ENCODE assay signal across 1 cellular context in the genomic region with DNA sequence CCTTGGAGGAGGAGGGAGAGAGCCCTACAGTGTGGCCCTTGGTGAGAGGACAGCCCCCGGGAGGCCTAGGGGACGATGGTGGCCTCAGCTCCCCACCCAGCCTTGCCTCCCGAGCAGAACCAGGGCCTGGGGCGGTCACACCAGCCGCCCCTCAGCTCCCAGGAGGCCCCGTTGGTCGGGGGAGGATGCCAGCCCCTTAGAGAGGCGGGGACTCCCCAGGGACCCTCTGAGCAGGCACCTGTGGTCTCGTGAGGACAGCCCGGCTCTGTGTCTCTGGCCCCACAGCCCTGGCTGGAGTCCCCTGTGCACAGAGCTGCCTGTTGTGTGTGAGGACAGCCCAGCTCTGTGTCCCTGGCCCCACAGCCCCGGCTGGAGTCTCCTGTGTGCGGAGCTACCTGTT.
TF ChIP-seq lines count a peak whose summit lies in the region.

No MANE protein-coding gene starts in this region.

TF ChIP-seq in GM23338, 12 proteins besides CTCF, POLR2A, EP300 and RAD21 (continued from another document):
- TF ChIP-seq, protein P1, sequence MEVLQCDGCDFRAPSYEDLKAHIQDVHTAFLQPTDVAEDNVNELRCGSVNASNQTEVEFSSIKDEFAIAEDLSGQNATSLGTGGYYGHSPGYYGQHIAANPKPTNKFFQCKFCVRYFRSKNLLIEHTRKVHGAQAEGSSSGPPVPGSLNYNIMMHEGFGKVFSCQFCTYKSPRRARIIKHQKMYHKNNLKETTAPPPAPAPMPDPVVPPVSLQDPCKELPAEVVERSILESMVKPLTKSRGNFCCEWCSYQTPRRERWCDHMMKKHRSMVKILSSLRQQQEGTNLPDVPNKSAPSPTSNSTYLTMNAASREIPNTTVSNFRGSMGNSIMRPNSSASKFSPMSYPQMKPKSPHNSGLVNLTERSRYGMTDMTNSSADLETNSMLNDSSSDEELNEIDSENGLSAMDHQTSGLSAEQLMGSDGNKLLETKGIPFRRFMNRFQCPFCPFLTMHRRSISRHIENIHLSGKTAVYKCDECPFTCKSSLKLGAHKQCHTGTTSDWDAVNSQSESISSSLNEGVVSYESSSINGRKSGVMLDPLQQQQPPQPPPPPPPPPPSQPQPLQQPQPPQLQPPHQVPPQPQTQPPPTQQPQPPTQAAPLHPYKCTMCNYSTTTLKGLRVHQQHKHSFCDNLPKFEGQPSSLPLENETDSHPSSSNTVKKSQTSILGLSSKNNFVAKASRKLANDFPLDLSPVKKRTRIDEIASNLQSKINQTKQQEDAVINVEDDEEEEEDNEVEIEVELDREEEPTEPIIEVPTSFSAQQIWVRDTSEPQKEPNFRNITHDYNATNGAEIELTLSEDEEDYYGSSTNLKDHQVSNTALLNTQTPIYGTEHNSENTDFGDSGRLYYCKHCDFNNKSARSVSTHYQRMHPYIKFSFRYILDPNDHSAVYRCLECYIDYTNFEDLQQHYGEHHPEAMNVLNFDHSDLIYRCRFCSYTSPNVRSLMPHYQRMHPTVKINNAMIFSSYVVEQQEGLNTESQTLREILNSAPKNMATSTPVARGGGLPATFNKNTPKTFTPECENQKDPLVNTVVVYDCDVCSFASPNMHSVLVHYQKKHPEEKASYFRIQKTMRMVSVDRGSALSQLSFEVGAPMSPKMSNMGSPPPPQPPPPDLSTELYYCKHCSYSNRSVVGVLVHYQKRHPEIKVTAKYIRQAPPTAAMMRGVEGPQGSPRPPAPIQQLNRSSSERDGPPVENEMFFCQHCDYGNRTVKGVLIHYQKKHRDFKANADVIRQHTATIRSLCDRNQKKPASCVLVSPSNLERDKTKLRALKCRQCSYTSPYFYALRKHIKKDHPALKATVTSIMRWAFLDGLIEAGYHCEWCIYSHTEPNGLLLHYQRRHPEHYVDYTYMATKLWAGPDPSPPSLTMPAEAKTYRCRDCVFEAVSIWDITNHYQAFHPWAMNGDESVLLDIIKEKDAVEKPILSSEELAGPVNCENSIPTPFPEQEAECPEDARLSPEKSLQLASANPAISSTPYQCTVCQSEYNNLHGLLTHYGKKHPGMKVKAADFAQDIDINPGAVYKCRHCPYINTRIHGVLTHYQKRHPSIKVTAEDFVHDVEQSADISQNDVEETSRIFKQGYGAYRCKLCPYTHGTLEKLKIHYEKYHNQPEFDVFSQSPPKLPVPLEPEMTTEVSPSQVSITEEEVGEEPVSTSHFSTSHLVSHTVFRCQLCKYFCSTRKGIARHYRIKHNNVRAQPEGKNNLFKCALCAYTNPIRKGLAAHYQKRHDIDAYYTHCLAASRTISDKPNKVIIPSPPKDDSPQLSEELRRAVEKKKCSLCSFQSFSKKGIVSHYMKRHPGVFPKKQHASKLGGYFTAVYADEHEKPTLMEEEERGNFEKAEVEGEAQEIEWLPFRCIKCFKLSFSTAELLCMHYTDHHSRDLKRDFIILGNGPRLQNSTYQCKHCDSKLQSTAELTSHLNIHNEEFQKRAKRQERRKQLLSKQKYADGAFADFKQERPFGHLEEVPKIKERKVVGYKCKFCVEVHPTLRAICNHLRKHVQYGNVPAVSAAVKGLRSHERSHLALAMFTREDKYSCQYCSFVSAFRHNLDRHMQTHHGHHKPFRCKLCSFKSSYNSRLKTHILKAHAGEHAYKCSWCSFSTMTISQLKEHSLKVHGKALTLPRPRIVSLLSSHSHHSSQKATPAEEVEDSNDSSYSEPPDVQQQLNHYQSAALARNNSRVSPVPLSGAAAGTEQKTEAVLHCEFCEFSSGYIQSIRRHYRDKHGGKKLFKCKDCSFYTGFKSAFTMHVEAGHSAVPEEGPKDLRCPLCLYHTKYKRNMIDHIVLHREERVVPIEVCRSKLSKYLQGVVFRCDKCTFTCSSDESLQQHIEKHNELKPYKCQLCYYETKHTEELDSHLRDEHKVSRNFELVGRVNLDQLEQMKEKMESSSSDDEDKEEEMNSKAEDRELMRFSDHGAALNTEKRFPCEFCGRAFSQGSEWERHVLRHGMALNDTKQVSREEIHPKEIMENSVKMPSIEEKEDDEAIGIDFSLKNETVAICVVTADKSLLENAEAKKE (CRISPR knock-in tag; IDR thresholded peaks at IDR 0.05), result no peak
- TF ChIP-seq REST (IDR thresholded peaks at IDR 0.05; ENCODE audit: unreplicated experiment), result no peak
- TF ChIP-seq NANOG (IDR thresholded peaks at IDR 0.05; ENCODE audit: borderline replicate concordance), result no peak
- TF ChIP-seq, protein P2, sequence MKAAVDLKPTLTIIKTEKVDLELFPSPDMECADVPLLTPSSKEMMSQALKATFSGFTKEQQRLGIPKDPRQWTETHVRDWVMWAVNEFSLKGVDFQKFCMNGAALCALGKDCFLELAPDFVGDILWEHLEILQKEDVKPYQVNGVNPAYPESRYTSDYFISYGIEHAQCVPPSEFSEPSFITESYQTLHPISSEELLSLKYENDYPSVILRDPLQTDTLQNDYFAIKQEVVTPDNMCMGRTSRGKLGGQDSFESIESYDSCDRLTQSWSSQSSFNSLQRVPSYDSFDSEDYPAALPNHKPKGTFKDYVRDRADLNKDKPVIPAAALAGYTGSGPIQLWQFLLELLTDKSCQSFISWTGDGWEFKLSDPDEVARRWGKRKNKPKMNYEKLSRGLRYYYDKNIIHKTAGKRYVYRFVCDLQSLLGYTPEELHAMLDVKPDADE (IDR thresholded peaks at IDR 0.05), result no peak
- TF ChIP-seq EZH2phosphoT487 (IDR thresholded peaks at IDR 0.05; ENCODE audit: unreplicated experiment), result no peak
- no peak for TF ChIP-seq CREB1 (CRISPR knock-in tag; IDR thresholded peaks at IDR 0.05; ENCODE audit: low read depth)
TF ChIP-seq in GM23338: peak in this region for 0.
